In the genomic region with DNA sequence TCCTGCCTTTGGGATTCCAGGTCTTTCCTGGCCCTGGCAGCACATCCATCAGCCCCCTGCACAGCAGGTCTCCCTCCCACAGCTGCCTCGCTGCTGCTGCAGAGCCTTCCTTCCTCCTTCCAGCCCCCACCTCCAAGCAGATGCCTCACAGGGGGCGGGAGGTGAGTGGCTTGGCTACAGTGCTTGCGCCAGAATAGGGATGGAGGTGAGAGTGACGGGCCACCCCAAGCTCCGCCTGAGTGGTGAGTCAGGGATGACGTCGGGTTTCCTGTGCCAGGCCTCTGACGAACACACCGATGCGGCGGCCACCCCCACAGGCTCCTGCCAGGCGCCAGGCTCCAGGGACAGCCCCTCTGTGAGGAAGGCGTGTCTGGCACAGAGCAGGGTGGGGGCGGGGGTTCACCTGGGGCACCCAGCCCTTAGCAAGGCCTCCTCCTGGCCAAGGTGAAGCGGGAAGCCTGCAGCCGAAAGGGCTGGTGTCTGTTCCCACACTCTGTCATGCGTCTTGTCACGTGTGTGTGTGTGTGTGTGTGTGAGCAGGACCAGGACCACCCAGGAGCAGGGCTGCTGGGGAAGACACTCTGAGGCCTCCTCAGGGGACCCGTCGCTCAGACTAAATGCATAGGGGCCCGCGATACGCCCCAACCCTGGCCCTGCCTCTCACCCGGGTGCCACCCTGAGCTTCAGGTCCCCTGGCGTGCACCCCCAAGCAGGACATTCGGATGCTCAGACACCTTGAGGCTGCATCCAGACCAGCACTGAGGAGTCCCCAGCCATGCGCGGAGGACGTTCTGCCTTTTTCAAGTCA, we compare ENCODE assay signal across 8 cellular contexts. TPM values are rescaled to one million over a fixed set of nuclear protein-coding genes. Genes with fewer than 3 reads are reported as not detected.
DNase-seq lines count a peak whose midpoint lies in the region; ATAC-seq and TF ChIP-seq lines count a peak whose summit lies in the region.

No MANE protein-coding gene starts in this region.

- peaks cover 13% of the 10 kb centered on the region for H3K27me3 Mint-ChIP-seq in endothelial cell (ENCODE audit: unreplicated experiment)
- no peaks in the 10 kb centered on the region for H3K27me3 Mint-ChIP-seq in natural killer cell treated with Interleukin-12 subunit alpha and Interleukin-12 subunit beta and Interleukin-15 and Interleukin-18, amount 100 ng/mL, for 72 hours
- no peaks in the 10 kb centered on the region for H3K27me3 Mint-ChIP-seq in stimulated activated naive CD8-positive, alpha-beta T cell treated with anti-CD3 and anti-CD28 coated beads, Interleukin-15, amount 100 ng/mL, for 72 hours

- H3K9me3 Mint-ChIP-seq in endothelial cell (ENCODE audit: unreplicated experiment): no peaks in the 10 kb centered on the region
- H3K9me3 Mint-ChIP-seq in natural killer cell treated with Interleukin-12 subunit alpha and Interleukin-12 subunit beta and Interleukin-15 and Interleukin-18, amount 100 ng/mL, for 72 hours: no peaks in the 10 kb centered on the region
- no peaks in the 10 kb centered on the region for H3K9me3 Mint-ChIP-seq in stimulated activated naive CD8-positive, alpha-beta T cell treated with anti-CD3 and anti-CD28 coated beads, Interleukin-15, amount 100 ng/mL, for 72 hours

- no peaks in the 10 kb centered on the region for H3K36me3 Mint-ChIP-seq in endothelial cell (ENCODE audit: low read depth, unreplicated experiment)
- H3K36me3 Mint-ChIP-seq in natural killer cell treated with Interleukin-12 subunit alpha and Interleukin-12 subunit beta and Interleukin-15 and Interleukin-18, amount 100 ng/mL, for 72 hours: no peaks in the 10 kb centered on the region

- TF ChIP-seq CTCF in endothelial cell (IDR thresholded peaks at IDR 0.05; ENCODE audit: unreplicated experiment): no peak

- peak; percentile 48 for ATAC-seq in HG03175 (IDR thresholded peaks at IDR 0.05; ENCODE audit: unreplicated experiment)
- peak; percentile 85 to 90 for ATAC-seq in natural killer cell treated with Interleukin-12 subunit alpha and Interleukin-12 subunit beta and Interleukin-15 and Interleukin-18, amount 100 ng/mL, for 72 hours
- ATAC-seq in stimulated activated naive CD8-positive, alpha-beta T cell treated with anti-CD3 and anti-CD28 coated beads, Interleukin-15, amount 100 ng/mL, for 72 hours: peak; percentile 71

- H3K4me1 Mint-ChIP-seq in endothelial cell (ENCODE audit: unreplicated experiment): peaks cover 14% of the 10 kb centered on the region
- H3K4me1 Mint-ChIP-seq in natural killer cell treated with Interleukin-12 subunit alpha and Interleukin-12 subunit beta and Interleukin-15 and Interleukin-18, amount 100 ng/mL, for 72 hours (ENCODE audit: low read depth in 2 of 2): peaks cover 39 to 54% of the 10 kb centered on the region in 2 donors
- H3K4me1 Mint-ChIP-seq in stimulated activated naive CD8-positive, alpha-beta T cell treated with anti-CD3 and anti-CD28 coated beads, Interleukin-15, amount 100 ng/mL, for 72 hours: peaks cover 81% of the 10 kb centered on the region

- H3K27ac Mint-ChIP-seq in endothelial cell (ENCODE audit: unreplicated experiment): no peak overlapping the region
- peak overlapping the region; percentile 90 to 91 for H3K27ac Mint-ChIP-seq in natural killer cell treated with Interleukin-12 subunit alpha and Interleukin-12 subunit beta and Interleukin-15 and Interleukin-18, amount 100 ng/mL, for 72 hours
- H3K27ac Mint-ChIP-seq in stimulated activated naive CD8-positive, alpha-beta T cell treated with anti-CD3 and anti-CD28 coated beads, Interleukin-15, amount 100 ng/mL, for 72 hours: peak overlapping the region; percentile 92 to 94

- no peak overlapping the region for H3K4me3 Mint-ChIP-seq in endothelial cell (ENCODE audit: unreplicated experiment)
- peak overlapping the region; percentile 86 for H3K4me3 Mint-ChIP-seq in natural killer cell treated with Interleukin-12 subunit alpha and Interleukin-12 subunit beta and Interleukin-15 and Interleukin-18, amount 100 ng/mL, for 72 hours
- peak overlapping the region; percentile 86 to 94 for H3K4me3 Mint-ChIP-seq in stimulated activated naive CD8-positive, alpha-beta T cell treated with anti-CD3 and anti-CD28 coated beads, Interleukin-15, amount 100 ng/mL, for 72 hours

- DNase-seq in NCI-H524 (lab: John Stamatoyannopoulos, UW) (peak; percentile 15 to 36), NCI-H524 treated with DMSO at 0.1 percent for 48 hours (lab: John Stamatoyannopoulos, UW) (no peak), endothelial cell (ENCODE audit: low spot score) (peak; percentile 57)
- DNase-seq in NK-92 treated with Interleukin-12 subunit alpha and Interleukin-12 subunit beta, amount 100 ng/mL, for 24 hours (lab: John Stamatoyannopoulos, UW): peak; percentile 91
- DNase-seq in activated CD8-positive, alpha-beta memory T cell treated with anti-CD3 and anti-CD28 coated beads for 4 hours (ENCODE audit: low read depth in 2 of 2): peak; percentile 96 to 98
- DNase-seq in natural killer cell treated with Interleukin-12 subunit alpha and Interleukin-12 subunit beta and Interleukin-15 and Interleukin-18, amount 100 ng/mL, for 72 hours (ENCODE audit: low spot score): peak; percentile 97
- peak; percentile 89 to 97 for DNase-seq in stimulated activated naive CD8-positive, alpha-beta T cell treated with anti-CD3 and anti-CD28 coated beads, Interleukin-15, amount 100 ng/mL, for 72 hours

RNA-seq across cellular contexts. Expression of gene DUSP2, which starts 3.4 kb away (rescaled TPM):
- not detected for total RNA-seq in endothelial cell (ENCODE audit: unreplicated experiment)
- 10 to 100 TPM; 30.9 to 52.0 TPM for total RNA-seq in natural killer cell treated with Interleukin-12 subunit alpha and Interleukin-12 subunit beta and Interleukin-15 and Interleukin-18, amount 100 ng/mL, for 72 hours

RNA-seq across cellular contexts. Expression of gene ASTL, which starts 10.3 kb away (rescaled TPM):
- not detected for total RNA-seq in endothelial cell (ENCODE audit: unreplicated experiment)
- under 1 TPM in 1 of 2 donors, not detected in 1; 0.92 TPM for total RNA-seq in natural killer cell treated with Interleukin-12 subunit alpha and Interleukin-12 subunit beta and Interleukin-15 and Interleukin-18, amount 100 ng/mL, for 72 hours

RNA-seq across cellular contexts. Expression of gene ADRA2B, which starts 32.2 kb away (rescaled TPM):
- 0.46 TPM for total RNA-seq in endothelial cell (ENCODE audit: unreplicated experiment)
- not detected for total RNA-seq in natural killer cell treated with Interleukin-12 subunit alpha and Interleukin-12 subunit beta and Interleukin-15 and Interleukin-18, amount 100 ng/mL, for 72 hours

Comparison
In these comparisons a context has a peak if more than half of its experiments do, and no peak if none do; other contexts are left out.
1. RNA of gene DUSP2, which starts 3.4 kb away (total RNA-seq): 30.9 to 52.0 TPM in natural killer cell treated with Interleukin-12 subunit alpha and Interleukin-12 subunit beta and Interleukin-15 and Interleukin-18, amount 100 ng/mL, for 72 hours; not detected in endothelial cell (single experiment); every median in the first group is over 10 times any median in the second.
2. Peak in every context shown above with its lines, with median percentiles within 50 percentile points of each other: ATAC-seq.